ENCODE assay signal across 13 cellular contexts in genomic region chr14:70357985-70358384, GRCh38. TPM values are rescaled to one million over a fixed set of nuclear protein-coding genes. Genes with fewer than 3 reads are reported as not detected.
DNase-seq lines count a peak whose midpoint lies in the region; ATAC-seq lines count a peak whose summit lies in the region.
"Had no signal": no experiment of that assay in that cellular context is flagged by ENCODE, and none has a peak within 500 bp of the region (broad histone marks: within the 10 kb centered on the region; RNA-seq: fewer than 3 reads in every experiment).

No MANE protein-coding gene starts in this region.

- DNase-seq in stimulated activated naive CD8-positive, alpha-beta T cell treated with anti-CD3 and anti-CD28 coated beads, Interleukin-15, Interleukin-2, amounts not matched to agents 100 U/mL and 50 U/mL, for 24 hours = no peak
- no peak for DNase-seq in activated CD8-positive, alpha-beta T cell treated with anti-CD3 and anti-CD28 coated beads, Interleukin-2, amount 10 ng/mL, durations not matched to agents 7 days and 5 days
- DNase-seq in immature natural killer cell (no peak), RKO (ENCODE audit: low spot score) (no peak)
- DNase-seq: COR-L47; NCI-H1417; stimulated activated CD4-positive, alpha-beta T cell treated with anti-CD3 and anti-CD28 coated beads, Interleukin-4, amount 100 ng/mL, for 1 hour; transverse colon had no signal

- no peaks in the 10 kb centered on the region for H3K27me3 Mint-ChIP-seq in stimulated activated naive CD8-positive, alpha-beta T cell treated with anti-CD3 and anti-CD28 coated beads, Interleukin-15, Interleukin-2, amounts not matched to agents 100 ng/mL and 50 ng/mL, for 24 hours
- peaks cover 2% of the 10 kb centered on the region for H3K27me3 Mint-ChIP-seq in activated CD8-positive, alpha-beta T cell treated with anti-CD3 and anti-CD28 coated beads, Interleukin-2, amount 10 ng/mL, durations not matched to agents 7 days and 5 days (ENCODE audit: low read depth)
- H3K27me3 Mint-ChIP-seq in immature natural killer cell (ENCODE audit: low read depth in 3 of 3) = peaks cover 0 to 11% (median 0%) of the 10 kb centered on the region in 3 donors

- no peak for ATAC-seq in stimulated activated naive CD8-positive, alpha-beta T cell treated with anti-CD3 and anti-CD28 coated beads, Interleukin-15, Interleukin-2, amounts not matched to agents 100 U/mL and 50 U/mL, for 24 hours
- no peak for ATAC-seq in activated CD8-positive, alpha-beta T cell treated with anti-CD3 and anti-CD28 coated beads, Interleukin-2, amount 10 ng/mL, durations not matched to agents 7 days and 5 days
- no peak for ATAC-seq in GM19324 (IDR thresholded peaks at IDR 0.05; ENCODE audit: low FRiP score, unreplicated experiment)
- no peak for ATAC-seq in GM21717 (IDR thresholded peaks at IDR 0.05; ENCODE audit: unreplicated experiment)
- ATAC-seq in HG03457 (IDR thresholded peaks at IDR 0.05; ENCODE audit: unreplicated experiment) = no peak
- ATAC-seq: activated CD4-positive, CD25-positive, alpha-beta regulatory T cell treated with anti-CD3 and anti-CD28 coated beads, Interleukin-2, amount 50 U/mL, for 24 hours had no signal

- peaks cover 50% of the 10 kb centered on the region for H3K4me1 Mint-ChIP-seq in stimulated activated naive CD8-positive, alpha-beta T cell treated with anti-CD3 and anti-CD28 coated beads, Interleukin-15, Interleukin-2, amounts not matched to agents 100 ng/mL and 50 ng/mL, for 24 hours (ENCODE audit: low read depth)
- H3K4me1 Mint-ChIP-seq in activated CD8-positive, alpha-beta T cell treated with anti-CD3 and anti-CD28 coated beads, Interleukin-2, amount 10 ng/mL, durations not matched to agents 7 days and 5 days (ENCODE audit: low read depth) = peaks cover 31% of the 10 kb centered on the region
- H3K4me1 Mint-ChIP-seq in immature natural killer cell = peaks cover 44 to 58% of the 10 kb centered on the region in 2 donors

- CTCF ChIA-PET in activated CD8-positive, alpha-beta T cell treated with anti-CD3 and anti-CD28 coated beads, Interleukin-2, amount 10 ng/mL, durations not matched to agents 7 days and 5 days (lab: Charles Lee) = interaction anchor here (1.7 to 2.7 kb wide), 2 partner anchors 209 to 460 kb away, joined by 5 to 7 read pairs; no protein-coding TSS in a partner anchor

- H3K27ac Mint-ChIP-seq in stimulated activated naive CD8-positive, alpha-beta T cell treated with anti-CD3 and anti-CD28 coated beads, Interleukin-15, Interleukin-2, amounts not matched to agents 100 ng/mL and 50 ng/mL, for 24 hours = peak overlapping the region; percentile 30
- H3K27ac Mint-ChIP-seq in activated CD8-positive, alpha-beta T cell treated with anti-CD3 and anti-CD28 coated beads, Interleukin-2, amount 10 ng/mL, durations not matched to agents 7 days and 5 days = no peak overlapping the region
- peak overlapping the region in 2 of 6 donors; percentile 59 to 80 for H3K27ac Mint-ChIP-seq in immature natural killer cell

- no peaks in the 10 kb centered on the region for H3K9me3 Mint-ChIP-seq in stimulated activated naive CD8-positive, alpha-beta T cell treated with anti-CD3 and anti-CD28 coated beads, Interleukin-15, Interleukin-2, amounts not matched to agents 100 ng/mL and 50 ng/mL, for 24 hours
- peaks cover 4% of the 10 kb centered on the region for H3K9me3 Mint-ChIP-seq in activated CD8-positive, alpha-beta T cell treated with anti-CD3 and anti-CD28 coated beads, Interleukin-2, amount 10 ng/mL, durations not matched to agents 7 days and 5 days (ENCODE audit: insufficient read depth)
- H3K9me3 Mint-ChIP-seq in immature natural killer cell = no peaks in the 10 kb centered on the region

- POLR2A ChIA-PET in activated CD8-positive, alpha-beta T cell treated with anti-CD3 and anti-CD28 coated beads, Interleukin-2, amount 10 ng/mL, durations not matched to agents 7 days and 5 days (lab: Charles Lee) = no interaction called here

- H3K4me3 Mint-ChIP-seq in stimulated activated naive CD8-positive, alpha-beta T cell treated with anti-CD3 and anti-CD28 coated beads, Interleukin-15, Interleukin-2, amounts not matched to agents 100 ng/mL and 50 ng/mL, for 24 hours = peak overlapping the region; percentile 100
- peak overlapping the region; percentile 60 for H3K4me3 Mint-ChIP-seq in activated CD8-positive, alpha-beta T cell treated with anti-CD3 and anti-CD28 coated beads, Interleukin-2, amount 10 ng/mL, durations not matched to agents 7 days and 5 days
- peak overlapping the region; percentile 73 to 99 (median 81) for H3K4me3 Mint-ChIP-seq in immature natural killer cell

- H3K36me3 Mint-ChIP-seq in stimulated activated naive CD8-positive, alpha-beta T cell treated with anti-CD3 and anti-CD28 coated beads, Interleukin-15, Interleukin-2, amounts not matched to agents 100 ng/mL and 50 ng/mL, for 24 hours (ENCODE audit: low read depth) = peaks cover 18% of the 10 kb centered on the region
- peaks cover 24% of the 10 kb centered on the region for H3K36me3 Mint-ChIP-seq in activated CD8-positive, alpha-beta T cell treated with anti-CD3 and anti-CD28 coated beads, Interleukin-2, amount 10 ng/mL, durations not matched to agents 7 days and 5 days (ENCODE audit: low read depth)
- H3K36me3 Mint-ChIP-seq in immature natural killer cell = peaks cover 0 to 8% (median 0%) of the 10 kb centered on the region in 3 donors

RNA-seq across cellular contexts. Expression of gene COX16, which starts 1.5 kb away (rescaled TPM):
- total RNA-seq in activated CD8-positive, alpha-beta T cell treated with anti-CD3 and anti-CD28 coated beads, Interleukin-2, amount 10 ng/mL, durations not matched to agents 7 days and 5 days = 10 to 100 TPM; 46.0 to 48.7 TPM
- 10 to 100 TPM; 41.4 to 64.6 (median 52.4) TPM for polyA plus RNA-seq in immature natural killer cell

RNA-seq across cellular contexts. Expression of gene SYNJ2BP, which starts 58.9 kb away (rescaled TPM):
- 1 to 10 TPM; 7.3 to 9.6 TPM for total RNA-seq in activated CD8-positive, alpha-beta T cell treated with anti-CD3 and anti-CD28 coated beads, Interleukin-2, amount 10 ng/mL, durations not matched to agents 7 days and 5 days
- 10 to 100 TPM; 14.0 to 18.3 (median 17.5) TPM for polyA plus RNA-seq in immature natural killer cell
